In the genomic region with DNA sequence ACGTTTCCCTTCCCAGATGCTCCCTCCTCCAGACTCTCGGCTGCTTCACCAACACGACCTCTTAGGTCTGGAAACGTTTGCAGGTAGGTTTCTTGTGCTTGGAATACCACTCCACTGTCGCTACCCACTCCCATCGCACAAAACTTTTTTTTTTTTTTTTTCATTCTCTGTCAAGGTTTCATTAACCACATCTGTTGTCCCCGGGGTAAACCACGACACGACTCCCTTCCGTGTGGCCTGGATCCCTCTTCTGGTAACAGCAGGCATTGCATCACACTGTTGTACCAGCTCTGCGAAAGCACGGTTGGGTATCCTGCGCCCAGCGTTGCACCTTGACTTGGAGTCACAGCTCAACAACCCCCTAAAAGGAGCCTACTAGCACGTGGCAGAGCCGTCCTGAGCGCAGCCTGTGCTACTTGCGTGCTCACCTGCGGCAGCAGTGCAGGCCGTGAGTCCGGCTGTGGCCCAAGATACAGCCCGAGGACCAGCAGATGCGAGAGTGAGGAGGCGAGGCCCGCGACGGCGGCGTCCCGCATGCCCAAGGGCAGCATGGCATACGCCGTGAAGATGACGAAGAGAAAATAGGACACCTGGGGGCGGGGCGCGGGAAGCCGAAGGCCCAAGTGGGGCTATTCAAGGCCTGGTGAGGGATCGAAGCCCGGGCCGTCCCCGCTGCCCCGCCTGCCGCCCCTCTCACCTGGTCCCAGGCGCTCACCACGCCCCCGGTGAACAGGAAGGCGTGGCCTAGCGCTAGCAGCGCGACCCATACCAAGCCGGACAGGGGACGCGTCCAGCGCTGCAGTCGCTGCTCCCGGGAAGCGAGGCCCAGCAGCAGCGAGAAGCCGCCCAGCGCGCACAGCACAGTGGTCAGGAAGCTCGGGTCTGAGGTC, we compare ENCODE assay signal across 1 cellular context.
A peak's percentile ranks its signal among the peaks of the same experiment; 100 is the strongest.
TF ChIP-seq lines count a peak whose summit lies in the region.

No MANE protein-coding gene starts in this region.

TF ChIP-seq in HepG2, 621 proteins besides CTCF, POLR2A, EP300 and RAD21 (continued from another document and continues in another):
- TF ChIP-seq, protein P1, sequence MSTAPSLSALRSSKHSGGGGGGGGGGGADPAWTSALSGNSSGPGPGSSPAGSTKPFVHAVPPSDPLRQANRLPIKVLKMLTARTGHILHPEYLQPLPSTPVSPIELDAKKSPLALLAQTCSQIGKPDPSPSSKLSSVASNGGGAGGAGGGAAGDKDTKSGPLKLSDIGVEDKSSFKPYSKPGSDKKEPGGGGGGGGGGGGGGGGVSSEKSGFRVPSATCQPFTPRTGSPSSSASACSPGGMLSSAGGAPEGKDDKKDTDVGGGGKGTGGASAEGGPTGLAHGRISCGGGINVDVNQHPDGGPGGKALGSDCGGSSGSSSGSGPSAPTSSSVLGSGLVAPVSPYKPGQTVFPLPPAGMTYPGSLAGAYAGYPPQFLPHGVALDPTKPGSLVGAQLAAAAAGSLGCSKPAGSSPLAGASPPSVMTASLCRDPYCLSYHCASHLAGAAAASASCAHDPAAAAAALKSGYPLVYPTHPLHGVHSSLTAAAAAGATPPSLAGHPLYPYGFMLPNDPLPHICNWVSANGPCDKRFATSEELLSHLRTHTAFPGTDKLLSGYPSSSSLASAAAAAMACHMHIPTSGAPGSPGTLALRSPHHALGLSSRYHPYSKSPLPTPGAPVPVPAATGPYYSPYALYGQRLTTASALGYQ (CRISPR knock-in tag; IDR thresholded peaks at IDR 0.05), result no peak
- TF ChIP-seq, protein P2, sequence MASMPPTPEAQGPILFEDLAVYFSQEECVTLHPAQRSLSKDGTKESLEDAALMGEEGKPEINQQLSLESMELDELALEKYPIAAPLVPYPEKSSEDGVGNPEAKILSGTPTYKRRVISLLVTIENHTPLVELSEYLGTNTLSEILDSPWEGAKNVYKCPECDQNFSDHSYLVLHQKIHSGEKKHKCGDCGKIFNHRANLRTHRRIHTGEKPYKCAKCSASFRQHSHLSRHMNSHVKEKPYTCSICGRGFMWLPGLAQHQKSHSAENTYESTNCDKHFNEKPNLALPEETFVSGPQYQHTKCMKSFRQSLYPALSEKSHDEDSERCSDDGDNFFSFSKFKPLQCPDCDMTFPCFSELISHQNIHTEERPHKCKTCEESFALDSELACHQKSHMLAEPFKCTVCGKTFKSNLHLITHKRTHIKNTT (CRISPR knock-in tag; IDR thresholded peaks at IDR 0.05), result no peak
- TF ChIP-seq HMGA1 (CRISPR knock-in tag; conservative IDR thresholded peaks at IDR 0.05) (no peak), ZNF761 (CRISPR knock-in tag; conservative IDR thresholded peaks at IDR 0.05) (peak; percentile 99), ELF1 (CRISPR knock-in tag; IDR thresholded peaks at IDR 0.05) (peak; percentile 65), ZKSCAN5 (CRISPR knock-in tag; IDR thresholded peaks at IDR 0.05) (no peak), NFIC (IDR thresholded peaks at IDR 0.05; ENCODE audit: low read length) (no peak), ZNF230 (CRISPR knock-in tag; IDR thresholded peaks at IDR 0.05) (peak; percentile 98), PHF21A (CRISPR knock-in tag; IDR thresholded peaks at IDR 0.05) (peak; percentile 67; the same call in 1 of the 2 replicates), ZMYM4 (CRISPR knock-in tag; IDR thresholded peaks at IDR 0.05) (peak; percentile 77), ZNF282 (IDR thresholded peaks at IDR 0.05; ENCODE audit: partially characterized antibody) (no peak), NR1H2 (CRISPR knock-in tag; IDR thresholded peaks at IDR 0.05; ENCODE audit: borderline replicate concordance, low read depth) (peak; percentile 91; the same call in 1 of the 2 replicates), TP53 (CRISPR knock-in tag; conservative IDR thresholded peaks at IDR 0.05) (no peak), TSC22D2 (CRISPR knock-in tag; IDR thresholded peaks at IDR 0.05; ENCODE audit: borderline replicate concordance) (peak; percentile 84), KDM5A (IDR thresholded peaks at IDR 0.05; ENCODE audit: borderline replicate concordance, low read length) (no peak), TBX3 (IDR thresholded peaks at IDR 0.05; ENCODE audit: borderline replicate concordance) (no peak), MEF2D (CRISPR knock-in tag; IDR thresholded peaks at IDR 0.05) (peak; percentile 88; the same call in 1 of the 2 replicates), ZNF766 (CRISPR knock-in tag; IDR thresholded peaks at IDR 0.05; ENCODE audit: borderline replicate concordance) (peak; percentile 79; the same call in 1 of the 2 replicates), ZEB1 (IDR thresholded peaks at IDR 0.05; ENCODE audit: insufficient replicate concordance, low read depth) (peak; percentile 80), ZNF572 (CRISPR knock-in tag; IDR thresholded peaks at IDR 0.05) (peak; percentile 65), MBD4 (IDR thresholded peaks at IDR 0.05; ENCODE audit: borderline replicate concordance, low read length) (no peak), HNF4G (IDR thresholded peaks at IDR 0.05; ENCODE audit: borderline replicate concordance, low read depth, low read length) (no peak), HNF4G (CRISPR knock-in tag; IDR thresholded peaks at IDR 0.05; ENCODE audit: borderline replicate concordance, low read depth) (peak; percentile 71; the same call in 1 of the 2 replicates), ZNF841 (CRISPR knock-in tag; IDR thresholded peaks at IDR 0.05; ENCODE audit: borderline replicate concordance) (peak; percentile 88; the same call in 1 of the 2 replicates), RXRB (CRISPR knock-in tag; IDR thresholded peaks at IDR 0.05; ENCODE audit: borderline replicate concordance) (peak; percentile 44; the same call in 1 of the 2 replicates), SUZ12 (IDR thresholded peaks at IDR 0.05; ENCODE audit: low read depth, low read length) (no peak), ZNF44 (CRISPR knock-in tag; IDR thresholded peaks at IDR 0.05) (no peak; the same call in 1 of the 2 replicates), RARG (CRISPR knock-in tag; IDR thresholded peaks at IDR 0.05; ENCODE audit: low read depth) (peak; percentile 93; the same call in 1 of the 2 replicates), IKZF4 (CRISPR knock-in tag; IDR thresholded peaks at IDR 0.05; ENCODE audit: borderline replicate concordance, low read depth, not compliant biosample characterization) (peak; percentile 56), ZBTB42 (CRISPR knock-in tag; IDR thresholded peaks at IDR 0.05) (peak; percentile 93), EEA1 (CRISPR knock-in tag; IDR thresholded peaks at IDR 0.05; ENCODE audit: borderline replicate concordance) (peak; percentile 98), HNRNPL (IDR thresholded peaks at IDR 0.05; ENCODE audit: low read depth, low read length) (peak; percentile 95), GFI1 (CRISPR knock-in tag; IDR thresholded peaks at IDR 0.05; ENCODE audit: borderline replicate concordance) (no peak; the same call in 1 of the 2 replicates), STAT5B (CRISPR knock-in tag; IDR thresholded peaks at IDR 0.05) (peak; percentile 91), ZNF552 (CRISPR knock-in tag; IDR thresholded peaks at IDR 0.05; ENCODE audit: borderline replicate concordance) (peak; percentile 94), ZNF484 (CRISPR knock-in tag; IDR thresholded peaks at IDR 0.05; ENCODE audit: borderline replicate concordance, low read depth) (peak; percentile 81; the same call in 1 of the 2 replicates), PRPF4 (IDR thresholded peaks at IDR 0.05; ENCODE audit: low read depth, low read length, poor library complexity, severe bottlenecking) (no peak), SMAD9 (CRISPR knock-in tag; IDR thresholded peaks at IDR 0.05) (peak; percentile 95; the same call in 1 of the 2 replicates)
- TF ChIP-seq, protein P3, sequence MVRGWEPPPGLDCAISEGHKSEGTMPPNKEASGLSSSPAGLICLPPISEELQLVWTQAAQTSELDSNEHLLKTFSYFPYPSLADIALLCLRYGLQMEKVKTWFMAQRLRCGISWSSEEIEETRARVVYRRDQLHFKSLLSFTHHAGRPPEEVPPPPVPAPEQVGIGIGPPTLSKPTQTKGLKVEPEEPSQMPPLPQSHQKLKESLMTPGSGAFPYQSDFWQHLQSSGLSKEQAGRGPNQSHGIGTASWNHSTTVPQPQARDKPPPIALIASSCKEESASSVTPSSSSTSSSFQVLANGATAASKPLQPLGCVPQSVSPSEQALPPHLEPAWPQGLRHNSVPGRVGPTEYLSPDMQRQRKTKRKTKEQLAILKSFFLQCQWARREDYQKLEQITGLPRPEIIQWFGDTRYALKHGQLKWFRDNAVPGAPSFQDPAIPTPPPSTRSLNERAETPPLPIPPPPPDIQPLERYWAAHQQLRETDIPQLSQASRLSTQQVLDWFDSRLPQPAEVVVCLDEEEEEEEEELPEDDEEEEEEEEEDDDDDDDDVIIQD (CRISPR knock-in tag; IDR thresholded peaks at IDR 0.05; ENCODE audit: low read depth), result 0 out of 2 replicates have a peak, but pooled peaks have one; percentile 9
- TF ChIP-seq, protein P4, sequence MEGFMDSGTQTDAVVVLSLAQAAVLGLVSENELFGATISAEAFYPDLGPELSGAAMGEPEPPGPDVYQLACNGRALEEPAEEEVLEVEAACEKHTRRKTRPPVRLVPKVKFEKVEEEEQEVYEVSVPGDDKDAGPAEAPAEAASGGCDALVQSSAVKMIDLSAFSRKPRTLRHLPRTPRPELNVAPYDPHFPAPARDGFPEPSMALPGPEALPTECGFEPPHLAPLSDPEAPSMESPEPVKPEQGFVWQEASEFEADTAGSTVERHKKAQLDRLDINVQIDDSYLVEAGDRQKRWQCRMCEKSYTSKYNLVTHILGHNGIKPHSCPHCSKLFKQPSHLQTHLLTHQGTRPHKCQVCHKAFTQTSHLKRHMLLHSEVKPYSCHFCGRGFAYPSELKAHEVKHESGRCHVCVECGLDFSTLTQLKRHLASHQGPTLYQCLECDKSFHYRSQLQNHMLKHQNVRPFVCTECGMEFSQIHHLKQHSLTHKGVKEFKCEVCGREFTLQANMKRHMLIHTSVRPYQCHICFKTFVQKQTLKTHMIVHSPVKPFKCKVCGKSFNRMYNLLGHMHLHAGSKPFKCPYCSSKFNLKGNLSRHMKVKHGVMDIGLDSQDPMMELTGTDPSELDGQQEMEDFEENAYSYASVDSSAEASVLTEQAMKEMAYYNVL (CRISPR knock-in tag; IDR thresholded peaks at IDR 0.05; ENCODE audit: borderline replicate concordance), result peak; percentile 83; the same call in 1 of the 2 replicates
- TF ChIP-seq, protein P5, sequence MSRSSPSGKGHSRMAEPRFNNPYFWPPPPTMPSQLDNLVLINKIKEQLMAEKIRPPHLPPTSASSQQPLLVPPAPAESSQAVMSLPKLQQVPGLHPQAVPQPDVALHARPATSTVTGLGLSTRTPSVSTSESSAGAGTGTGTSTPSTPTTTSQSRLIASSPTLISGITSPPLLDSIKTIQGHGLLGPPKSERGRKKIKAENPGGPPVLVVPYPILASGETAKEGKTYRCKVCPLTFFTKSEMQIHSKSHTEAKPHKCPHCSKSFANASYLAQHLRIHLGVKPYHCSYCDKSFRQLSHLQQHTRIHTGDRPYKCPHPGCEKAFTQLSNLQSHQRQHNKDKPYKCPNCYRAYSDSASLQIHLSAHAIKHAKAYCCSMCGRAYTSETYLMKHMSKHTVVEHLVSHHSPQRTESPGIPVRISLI (CRISPR knock-in tag; IDR thresholded peaks at IDR 0.05; ENCODE audit: borderline replicate concordance), result no peak; the same call in 1 of the 2 replicates
- TF ChIP-seq, protein P6, sequence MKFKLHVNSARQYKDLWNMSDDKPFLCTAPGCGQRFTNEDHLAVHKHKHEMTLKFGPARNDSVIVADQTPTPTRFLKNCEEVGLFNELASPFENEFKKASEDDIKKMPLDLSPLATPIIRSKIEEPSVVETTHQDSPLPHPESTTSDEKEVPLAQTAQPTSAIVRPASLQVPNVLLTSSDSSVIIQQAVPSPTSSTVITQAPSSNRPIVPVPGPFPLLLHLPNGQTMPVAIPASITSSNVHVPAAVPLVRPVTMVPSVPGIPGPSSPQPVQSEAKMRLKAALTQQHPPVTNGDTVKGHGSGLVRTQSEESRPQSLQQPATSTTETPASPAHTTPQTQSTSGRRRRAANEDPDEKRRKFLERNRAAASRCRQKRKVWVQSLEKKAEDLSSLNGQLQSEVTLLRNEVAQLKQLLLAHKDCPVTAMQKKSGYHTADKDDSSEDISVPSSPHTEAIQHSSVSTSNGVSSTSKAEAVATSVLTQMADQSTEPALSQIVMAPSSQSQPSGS (CRISPR knock-in tag; IDR thresholded peaks at IDR 0.05), result 0 out of 2 replicates have a peak, but pooled peaks have one; percentile 48
- TF ChIP-seq, protein P7, sequence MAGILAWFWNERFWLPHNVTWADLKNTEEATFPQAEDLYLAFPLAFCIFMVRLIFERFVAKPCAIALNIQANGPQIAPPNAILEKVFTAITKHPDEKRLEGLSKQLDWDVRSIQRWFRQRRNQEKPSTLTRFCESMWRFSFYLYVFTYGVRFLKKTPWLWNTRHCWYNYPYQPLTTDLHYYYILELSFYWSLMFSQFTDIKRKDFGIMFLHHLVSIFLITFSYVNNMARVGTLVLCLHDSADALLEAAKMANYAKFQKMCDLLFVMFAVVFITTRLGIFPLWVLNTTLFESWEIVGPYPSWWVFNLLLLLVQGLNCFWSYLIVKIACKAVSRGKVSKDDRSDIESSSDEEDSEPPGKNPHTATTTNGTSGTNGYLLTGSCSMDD (CRISPR knock-in tag; IDR thresholded peaks at IDR 0.05), result no peak
- TF ChIP-seq, protein P8, sequence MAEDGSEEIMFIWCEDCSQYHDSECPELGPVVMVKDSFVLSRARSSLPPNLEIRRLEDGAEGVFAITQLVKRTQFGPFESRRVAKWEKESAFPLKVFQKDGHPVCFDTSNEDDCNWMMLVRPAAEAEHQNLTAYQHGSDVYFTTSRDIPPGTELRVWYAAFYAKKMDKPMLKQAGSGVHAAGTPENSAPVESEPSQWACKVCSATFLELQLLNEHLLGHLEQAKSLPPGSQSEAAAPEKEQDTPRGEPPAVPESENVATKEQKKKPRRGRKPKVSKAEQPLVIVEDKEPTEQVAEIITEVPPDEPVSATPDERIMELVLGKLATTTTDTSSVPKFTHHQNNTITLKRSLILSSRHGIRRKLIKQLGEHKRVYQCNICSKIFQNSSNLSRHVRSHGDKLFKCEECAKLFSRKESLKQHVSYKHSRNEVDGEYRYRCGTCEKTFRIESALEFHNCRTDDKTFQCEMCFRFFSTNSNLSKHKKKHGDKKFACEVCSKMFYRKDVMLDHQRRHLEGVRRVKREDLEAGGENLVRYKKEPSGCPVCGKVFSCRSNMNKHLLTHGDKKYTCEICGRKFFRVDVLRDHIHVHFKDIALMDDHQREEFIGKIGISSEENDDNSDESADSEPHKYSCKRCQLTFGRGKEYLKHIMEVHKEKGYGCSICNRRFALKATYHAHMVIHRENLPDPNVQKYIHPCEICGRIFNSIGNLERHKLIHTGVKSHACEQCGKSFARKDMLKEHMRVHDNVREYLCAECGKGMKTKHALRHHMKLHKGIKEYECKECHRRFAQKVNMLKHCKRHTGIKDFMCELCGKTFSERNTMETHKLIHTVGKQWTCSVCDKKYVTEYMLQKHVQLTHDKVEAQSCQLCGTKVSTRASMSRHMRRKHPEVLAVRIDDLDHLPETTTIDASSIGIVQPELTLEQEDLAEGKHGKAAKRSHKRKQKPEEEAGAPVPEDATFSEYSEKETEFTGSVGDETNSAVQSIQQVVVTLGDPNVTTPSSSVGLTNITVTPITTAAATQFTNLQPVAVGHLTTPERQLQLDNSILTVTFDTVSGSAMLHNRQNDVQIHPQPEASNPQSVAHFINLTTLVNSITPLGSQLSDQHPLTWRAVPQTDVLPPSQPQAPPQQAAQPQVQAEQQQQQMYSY (CRISPR knock-in tag; IDR thresholded peaks at IDR 0.05), result no peak
- TF ChIP-seq, protein P9, sequence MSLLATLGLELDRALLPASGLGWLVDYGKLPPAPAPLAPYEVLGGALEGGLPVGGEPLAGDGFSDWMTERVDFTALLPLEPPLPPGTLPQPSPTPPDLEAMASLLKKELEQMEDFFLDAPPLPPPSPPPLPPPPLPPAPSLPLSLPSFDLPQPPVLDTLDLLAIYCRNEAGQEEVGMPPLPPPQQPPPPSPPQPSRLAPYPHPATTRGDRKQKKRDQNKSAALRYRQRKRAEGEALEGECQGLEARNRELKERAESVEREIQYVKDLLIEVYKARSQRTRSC (CRISPR knock-in tag; IDR thresholded peaks at IDR 0.05; ENCODE audit: low read depth), result peak; percentile 93
